ENCODE assay signal across 1 cellular context in genomic region chr1:15949453-15950245, GRCh38.
TF ChIP-seq lines count a peak whose summit lies in the region.

No MANE protein-coding gene starts in this region.

TF ChIP-seq in K562, 482 proteins besides CTCF, POLR2A, EP300 and RAD21 (continued from another document and continues in another):
- TF ChIP-seq ZHX1 (conservative IDR thresholded peaks at IDR 0.05; ENCODE audit: low read length) (no peak), SLC30A9 (CRISPR knock-in tag; IDR thresholded peaks at IDR 0.05) (no peak), NEUROD1 (IDR thresholded peaks at IDR 0.05; ENCODE audit: borderline replicate concordance, low read depth, low read length, partially characterized antibody) (no peak), ZNF584 (CRISPR knock-in tag; IDR thresholded peaks at IDR 0.05; ENCODE audit: low read depth) (peak; percentile 83; the same call in 1 of the 2 replicates), PRDM10 (IDR thresholded peaks at IDR 0.05; ENCODE audit: partially characterized antibody) (no peak), JUNB (CRISPR knock-in tag; conservative IDR thresholded peaks at IDR 0.05) (no peak), HIVEP1 (CRISPR knock-in tag; IDR thresholded peaks at IDR 0.05) (no peak), NRF1 (conservative IDR thresholded peaks at IDR 0.05 in 1 of 2, IDR thresholded peaks at IDR 0.05 in 1 of 2) (peak; percentile 73 to 74), HNRNPH1 (optimal IDR thresholded peaks at IDR 0.05; ENCODE audit: low read depth, low read length) (no peak), STAG1 (CRISPR knock-in tag; IDR thresholded peaks at IDR 0.05; ENCODE audit: borderline replicate concordance) (no peak), ZBTB34 (CRISPR knock-in tag; IDR thresholded peaks at IDR 0.05) (no peak), SREBF1 (IDR thresholded peaks at IDR 0.05; ENCODE audit: borderline replicate concordance, low read depth, low read length) (no peak), NFIC (IDR thresholded peaks at IDR 0.05) (peak; percentile 11; the same call in 1 of the 2 replicates), ZNF583 (CRISPR knock-in tag; IDR thresholded peaks at IDR 0.05) (peak; percentile 62; the same call in 1 of the 2 replicates), MXD1 (CRISPR knock-in tag; IDR thresholded peaks at IDR 0.05; ENCODE audit: borderline replicate concordance, poor library complexity, severe bottlenecking) (no peak), ETV6 (IDR thresholded peaks at IDR 0.05; ENCODE audit: borderline replicate concordance in 1 of 2, low read depth in 2 of 2, low read length in 1 of 2) (0 out of 4 replicates have a peak, but pooled peaks of 1 of the 2 experiments have one; percentile 6), ETV6 (CRISPR knock-in tag; IDR thresholded peaks at IDR 0.05; ENCODE audit: borderline replicate concordance) (no peak), PRPF4 (IDR thresholded peaks at IDR 0.05; ENCODE audit: insufficient read depth, low read depth, low read length, poor library complexity, severe bottlenecking) (no peak), ZNF197 (CRISPR knock-in tag; IDR thresholded peaks at IDR 0.05; ENCODE audit: low read depth) (no peak), ZC3H11A (IDR thresholded peaks at IDR 0.05; ENCODE audit: low read depth, low read length) (no peak), ZC3H4 (CRISPR knock-in tag; IDR thresholded peaks at IDR 0.05; ENCODE audit: borderline replicate concordance) (no peak), BRF1 (IDR thresholded peaks at IDR 0.05; ENCODE audit: borderline replicate concordance, extremely low read depth, insufficient read length) (no peak), FIP1L1 (IDR thresholded peaks at IDR 0.05; ENCODE audit: low read depth, low read length, poor library complexity, severe bottlenecking) (peak; percentile 14), POLR3G (IDR thresholded peaks at IDR 0.05; ENCODE audit: extremely low read depth, insufficient read length, insufficient replicate concordance) (no peak), IRF1 (CRISPR knock-in tag; IDR thresholded peaks at IDR 0.05; ENCODE audit: borderline replicate concordance) (no peak), GTF2F1 (IDR thresholded peaks at IDR 0.05; ENCODE audit: low read depth, low read length) (no peak), UBTF (IDR thresholded peaks at IDR 0.05; ENCODE audit: borderline replicate concordance in 1 of 2, low read depth in 2 of 2, low read length in 2 of 2) (no peak), ZNF764 (CRISPR knock-in tag; IDR thresholded peaks at IDR 0.05; ENCODE audit: low read depth) (no peak), ZNF280A (IDR thresholded peaks at IDR 0.05; ENCODE audit: low read depth, partially characterized antibody) (no peak), HEY1 (CRISPR knock-in tag; IDR thresholded peaks at IDR 0.05; ENCODE audit: borderline replicate concordance) (no peak), ZNF449 (CRISPR knock-in tag; IDR thresholded peaks at IDR 0.05) (no peak), RERE (CRISPR knock-in tag; IDR thresholded peaks at IDR 0.05; ENCODE audit: borderline replicate concordance) (no peak)
